1 cellular context compared by ENCODE assay signal in the genomic region with DNA sequence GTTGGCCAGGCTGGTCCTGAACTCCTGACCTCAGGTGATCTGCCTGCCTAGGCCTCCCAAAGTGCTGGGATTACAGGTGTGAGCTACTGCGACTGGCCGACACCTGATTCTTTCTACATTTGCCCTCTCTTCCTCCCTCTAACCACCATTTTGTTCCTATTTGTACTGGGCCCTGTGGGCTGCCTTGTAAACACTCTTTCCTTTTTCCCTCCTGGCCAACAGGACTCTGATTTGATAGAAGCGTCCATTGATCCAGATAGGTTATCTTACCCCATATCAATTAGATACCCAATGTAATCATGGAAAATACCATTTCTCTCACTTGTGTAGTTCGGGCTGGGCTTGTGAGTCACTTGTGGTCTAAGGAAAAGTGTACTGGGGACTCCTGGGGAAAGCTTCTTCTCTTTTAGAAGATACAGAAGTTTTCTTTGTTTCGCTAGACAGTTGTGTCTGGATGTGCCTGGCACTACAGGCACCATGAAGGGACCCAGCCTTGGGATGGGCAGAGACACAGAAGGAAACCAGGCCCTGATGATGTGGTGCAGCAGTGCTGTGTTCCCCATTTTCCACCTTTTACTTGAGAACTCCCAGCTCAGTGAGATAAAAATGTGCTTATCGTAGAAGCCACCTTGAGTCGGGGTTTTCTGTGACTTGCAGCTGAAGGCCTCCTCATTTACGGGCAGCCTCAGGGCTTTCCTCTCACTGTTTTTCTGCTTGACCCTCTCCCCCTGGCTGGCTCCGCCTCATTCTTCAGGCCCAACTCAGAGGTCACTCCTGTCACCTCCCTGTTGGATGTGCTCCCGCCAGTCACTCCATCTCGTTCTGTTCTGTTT.
TF ChIP-seq lines count a peak whose summit lies in the region.

No MANE protein-coding gene starts in this region.

TF ChIP-seq in K562, 482 proteins besides CTCF, POLR2A, EP300 and RAD21 (continued from another document and continues in another):
- TF ChIP-seq, protein P1, sequence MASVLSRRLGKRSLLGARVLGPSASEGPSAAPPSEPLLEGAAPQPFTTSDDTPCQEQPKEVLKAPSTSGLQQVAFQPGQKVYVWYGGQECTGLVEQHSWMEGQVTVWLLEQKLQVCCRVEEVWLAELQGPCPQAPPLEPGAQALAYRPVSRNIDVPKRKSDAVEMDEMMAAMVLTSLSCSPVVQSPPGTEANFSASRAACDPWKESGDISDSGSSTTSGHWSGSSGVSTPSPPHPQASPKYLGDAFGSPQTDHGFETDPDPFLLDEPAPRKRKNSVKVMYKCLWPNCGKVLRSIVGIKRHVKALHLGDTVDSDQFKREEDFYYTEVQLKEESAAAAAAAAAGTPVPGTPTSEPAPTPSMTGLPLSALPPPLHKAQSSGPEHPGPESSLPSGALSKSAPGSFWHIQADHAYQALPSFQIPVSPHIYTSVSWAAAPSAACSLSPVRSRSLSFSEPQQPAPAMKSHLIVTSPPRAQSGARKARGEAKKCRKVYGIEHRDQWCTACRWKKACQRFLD (CRISPR knock-in tag; IDR thresholded peaks at IDR 0.05) = peak; percentile 76
- TF ChIP-seq, protein P2, sequence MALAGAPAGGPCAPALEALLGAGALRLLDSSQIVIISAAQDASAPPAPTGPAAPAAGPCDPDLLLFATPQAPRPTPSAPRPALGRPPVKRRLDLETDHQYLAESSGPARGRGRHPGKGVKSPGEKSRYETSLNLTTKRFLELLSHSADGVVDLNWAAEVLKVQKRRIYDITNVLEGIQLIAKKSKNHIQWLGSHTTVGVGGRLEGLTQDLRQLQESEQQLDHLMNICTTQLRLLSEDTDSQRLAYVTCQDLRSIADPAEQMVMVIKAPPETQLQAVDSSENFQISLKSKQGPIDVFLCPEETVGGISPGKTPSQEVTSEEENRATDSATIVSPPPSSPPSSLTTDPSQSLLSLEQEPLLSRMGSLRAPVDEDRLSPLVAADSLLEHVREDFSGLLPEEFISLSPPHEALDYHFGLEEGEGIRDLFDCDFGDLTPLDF (CRISPR knock-in tag; IDR thresholded peaks at IDR 0.05) = no peak
- TF ChIP-seq SIN3B (IDR thresholded peaks at IDR 0.05; ENCODE audit: low read depth) (no peak), ASH1L (IDR thresholded peaks at IDR 0.05; ENCODE audit: borderline replicate concordance, low read depth, partially characterized antibody) (no peak), ZNF384 (IDR thresholded peaks at IDR 0.05; ENCODE audit: low read depth, low read length) (0 out of 2 replicates have a peak, but pooled peaks have one; percentile 34), POLR2H (tag; IDR thresholded peaks at IDR 0.05; ENCODE audit: low read depth) (0 out of 2 replicates have a peak, but pooled peaks have one; percentile 25), ARID2 (IDR thresholded peaks at IDR 0.05) (no peak), TARDBP (IDR thresholded peaks at IDR 0.05) (0 out of 2 replicates have a peak, but pooled peaks have one; percentile 66), SIX5 (IDR thresholded peaks at IDR 0.05; ENCODE audit: borderline replicate concordance in 1 of 2, insufficient read depth in 1 of 2, low read depth in 1 of 2, low read length in 2 of 2) (no peak), JUN (IDR thresholded peaks at IDR 0.05; ENCODE audit: borderline replicate concordance, low read depth, low read length) (peak; percentile 52; the same call in 1 of the 2 replicates), JUN (CRISPR knock-in tag; IDR thresholded peaks at IDR 0.05; ENCODE audit: borderline replicate concordance) (no peak), KDM4B (IDR thresholded peaks at IDR 0.05; ENCODE audit: borderline replicate concordance in 2 of 2, low read depth in 1 of 2) (no peak), ZNF274 (IDR thresholded peaks at IDR 0.05; ENCODE audit: borderline replicate concordance, low read depth, low read length) (no peak), SMC3 (conservative IDR thresholded peaks at IDR 0.05; ENCODE audit: insufficient read depth, low read depth, low read length) (0 out of 2 replicates have a peak, but pooled peaks have one; percentile 6), DMBX1 (CRISPR knock-in tag; IDR thresholded peaks at IDR 0.05; ENCODE audit: borderline replicate concordance) (peak; percentile 66), ZNF282 (CRISPR knock-in tag; IDR thresholded peaks at IDR 0.05) (no peak), STAT5A (IDR thresholded peaks at IDR 0.05; ENCODE audit: borderline replicate concordance, low read length) (peak; percentile 92), ZNF445 (CRISPR knock-in tag; IDR thresholded peaks at IDR 0.05; ENCODE audit: low read depth) (no peak), HDGF (IDR thresholded peaks at IDR 0.05) (no peak), ZNF197 (CRISPR knock-in tag; IDR thresholded peaks at IDR 0.05; ENCODE audit: low read depth) (no peak), RBM22 (IDR thresholded peaks at IDR 0.05; ENCODE audit: low read depth, low read length, poor library complexity, severe bottlenecking) (no peak), ZFP30 (CRISPR knock-in tag; IDR thresholded peaks at IDR 0.05; ENCODE audit: borderline replicate concordance) (no peak), BRD4 (IDR thresholded peaks at IDR 0.05) (no peak), ZNF584 (CRISPR knock-in tag; IDR thresholded peaks at IDR 0.05; ENCODE audit: low read depth) (0 out of 2 replicates have a peak, but pooled peaks have one; percentile 31), HDAC1 (IDR thresholded peaks at IDR 0.05) (peak in 1 of 2 experiments; percentile 78; a peak in 2 of 4 replicates), CAMTA2 (CRISPR knock-in tag; conservative IDR thresholded peaks at IDR 0.05) (no peak), GATAD2B (IDR thresholded peaks at IDR 0.05; ENCODE audit: borderline replicate concordance) (peak; percentile 82), TCF3 (CRISPR knock-in tag; IDR thresholded peaks at IDR 0.05) (peak; percentile 98), RB1 (IDR thresholded peaks at IDR 0.05; ENCODE audit: low read depth) (0 out of 2 replicates have a peak, but pooled peaks have one; percentile 18), ZBTB1 (CRISPR knock-in tag; IDR thresholded peaks at IDR 0.05; ENCODE audit: borderline replicate concordance, low read depth) (no peak), ZNF780A (CRISPR knock-in tag; IDR thresholded peaks at IDR 0.05) (no peak), HDAC8 (tag; IDR thresholded peaks at IDR 0.05) (no peak), RBFOX2 (IDR thresholded peaks at IDR 0.05; ENCODE audit: low read depth, low read length) (peak; percentile 32; the same call in 1 of the 2 replicates), CBX3 (IDR thresholded peaks at IDR 0.05; ENCODE audit: borderline replicate concordance in 1 of 2, low read length in 2 of 2) (0 out of 3 replicates have a peak, but pooled peaks of 1 of the 2 experiments have one; percentile 67), ETV6 (IDR thresholded peaks at IDR 0.05; ENCODE audit: borderline replicate concordance in 1 of 2, low read depth in 2 of 2, low read length in 1 of 2) (peak in 1 of 2 experiments; percentile 60; a peak in 1 of 4 replicates), ETV6 (CRISPR knock-in tag; IDR thresholded peaks at IDR 0.05; ENCODE audit: borderline replicate concordance) (no peak), ZNF311 (CRISPR knock-in tag; IDR thresholded peaks at IDR 0.05) (no peak), ZNF408 (CRISPR knock-in tag; IDR thresholded peaks at IDR 0.05; ENCODE audit: low read depth) (no peak), ZNF79 (CRISPR knock-in tag; IDR thresholded peaks at IDR 0.05; ENCODE audit: low read depth) (no peak), ZNF354B (CRISPR knock-in tag; IDR thresholded peaks at IDR 0.05) (no peak; the same call in 1 of the 2 replicates), THRAP3 (IDR thresholded peaks at IDR 0.05; ENCODE audit: borderline replicate concordance) (no peak), MAFK (IDR thresholded peaks at IDR 0.05; ENCODE audit: low read length) (peak; percentile 26; the same call in 1 of the 2 replicates), L3MBTL2 (IDR thresholded peaks at IDR 0.05) (peak; percentile 61), PPARD (CRISPR knock-in tag; IDR thresholded peaks at IDR 0.05) (no peak), FOXA3 (CRISPR knock-in tag; conservative IDR thresholded peaks at IDR 0.05 in 1 of 2, IDR thresholded peaks at IDR 0.05 in 1 of 2) (peak in 1 of 2 experiments; percentile 27; a peak in 1 of 4 replicates), PML (IDR thresholded peaks at IDR 0.05; ENCODE audit: low read length) (peak; percentile 93), GABPA (tag; conservative IDR thresholded peaks at IDR 0.05; ENCODE audit: low read depth) (no peak), DACH1 (IDR thresholded peaks at IDR 0.05; ENCODE audit: partially characterized antibody) (peak; percentile 33)
- TF ChIP-seq, protein P3, sequence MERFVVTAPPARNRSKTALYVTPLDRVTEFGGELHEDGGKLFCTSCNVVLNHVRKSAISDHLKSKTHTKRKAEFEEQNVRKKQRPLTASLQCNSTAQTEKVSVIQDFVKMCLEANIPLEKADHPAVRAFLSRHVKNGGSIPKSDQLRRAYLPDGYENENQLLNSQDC (CRISPR knock-in tag; IDR thresholded peaks at IDR 0.05) = no peak
- TF ChIP-seq, protein P4, sequence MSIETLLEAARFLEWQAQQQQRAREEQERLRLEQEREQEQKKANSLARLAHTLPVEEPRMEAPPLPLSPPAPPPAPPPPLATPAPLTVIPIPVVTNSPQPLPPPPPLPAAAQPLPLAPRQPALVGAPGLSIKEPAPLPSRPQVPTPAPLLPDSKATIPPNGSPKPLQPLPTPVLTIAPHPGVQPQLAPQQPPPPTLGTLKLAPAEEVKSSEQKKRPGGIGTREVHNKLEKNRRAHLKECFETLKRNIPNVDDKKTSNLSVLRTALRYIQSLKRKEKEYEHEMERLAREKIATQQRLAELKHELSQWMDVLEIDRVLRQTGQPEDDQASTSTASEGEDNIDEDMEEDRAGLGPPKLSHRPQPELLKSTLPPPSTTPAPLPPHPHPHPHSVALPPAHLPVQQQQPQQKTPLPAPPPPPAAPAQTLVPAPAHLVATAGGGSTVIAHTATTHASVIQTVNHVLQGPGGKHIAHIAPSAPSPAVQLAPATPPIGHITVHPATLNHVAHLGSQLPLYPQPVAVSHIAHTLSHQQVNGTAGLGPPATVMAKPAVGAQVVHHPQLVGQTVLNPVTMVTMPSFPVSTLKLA (conservative IDR thresholded peaks at IDR 0.05) = peak in 1 of 2 experiments; percentile 56; a peak in 2 of 4 replicates
- TF ChIP-seq, protein P5, sequence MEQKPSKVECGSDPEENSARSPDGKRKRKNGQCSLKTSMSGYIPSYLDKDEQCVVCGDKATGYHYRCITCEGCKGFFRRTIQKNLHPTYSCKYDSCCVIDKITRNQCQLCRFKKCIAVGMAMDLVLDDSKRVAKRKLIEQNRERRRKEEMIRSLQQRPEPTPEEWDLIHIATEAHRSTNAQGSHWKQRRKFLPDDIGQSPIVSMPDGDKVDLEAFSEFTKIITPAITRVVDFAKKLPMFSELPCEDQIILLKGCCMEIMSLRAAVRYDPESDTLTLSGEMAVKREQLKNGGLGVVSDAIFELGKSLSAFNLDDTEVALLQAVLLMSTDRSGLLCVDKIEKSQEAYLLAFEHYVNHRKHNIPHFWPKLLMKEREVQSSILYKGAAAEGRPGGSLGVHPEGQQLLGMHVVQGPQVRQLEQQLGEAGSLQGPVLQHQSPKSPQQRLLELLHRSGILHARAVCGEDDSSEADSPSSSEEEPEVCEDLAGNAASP (IDR thresholded peaks at IDR 0.05) = no peak
- TF ChIP-seq, protein P6, sequence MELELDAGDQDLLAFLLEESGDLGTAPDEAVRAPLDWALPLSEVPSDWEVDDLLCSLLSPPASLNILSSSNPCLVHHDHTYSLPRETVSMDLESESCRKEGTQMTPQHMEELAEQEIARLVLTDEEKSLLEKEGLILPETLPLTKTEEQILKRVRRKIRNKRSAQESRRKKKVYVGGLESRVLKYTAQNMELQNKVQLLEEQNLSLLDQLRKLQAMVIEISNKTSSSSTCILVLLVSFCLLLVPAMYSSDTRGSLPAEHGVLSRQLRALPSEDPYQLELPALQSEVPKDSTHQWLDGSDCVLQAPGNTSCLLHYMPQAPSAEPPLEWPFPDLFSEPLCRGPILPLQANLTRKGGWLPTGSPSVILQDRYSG (tag; conservative IDR thresholded peaks at IDR 0.05; ENCODE audit: low read depth) = 0 out of 2 replicates have a peak, but pooled peaks have one; percentile 44
- TF ChIP-seq, protein P7, sequence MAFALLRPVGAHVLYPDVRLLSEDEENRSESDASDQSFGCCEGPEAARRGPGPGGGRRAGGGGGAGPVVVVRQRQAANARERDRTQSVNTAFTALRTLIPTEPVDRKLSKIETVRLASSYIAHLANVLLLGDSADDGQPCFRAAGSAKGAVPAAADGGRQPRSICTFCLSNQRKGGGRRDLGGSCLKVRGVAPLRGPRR (CRISPR knock-in tag; IDR thresholded peaks at IDR 0.05) = no peak; the same call in 1 of the 2 replicates
- TF ChIP-seq, protein P8, sequence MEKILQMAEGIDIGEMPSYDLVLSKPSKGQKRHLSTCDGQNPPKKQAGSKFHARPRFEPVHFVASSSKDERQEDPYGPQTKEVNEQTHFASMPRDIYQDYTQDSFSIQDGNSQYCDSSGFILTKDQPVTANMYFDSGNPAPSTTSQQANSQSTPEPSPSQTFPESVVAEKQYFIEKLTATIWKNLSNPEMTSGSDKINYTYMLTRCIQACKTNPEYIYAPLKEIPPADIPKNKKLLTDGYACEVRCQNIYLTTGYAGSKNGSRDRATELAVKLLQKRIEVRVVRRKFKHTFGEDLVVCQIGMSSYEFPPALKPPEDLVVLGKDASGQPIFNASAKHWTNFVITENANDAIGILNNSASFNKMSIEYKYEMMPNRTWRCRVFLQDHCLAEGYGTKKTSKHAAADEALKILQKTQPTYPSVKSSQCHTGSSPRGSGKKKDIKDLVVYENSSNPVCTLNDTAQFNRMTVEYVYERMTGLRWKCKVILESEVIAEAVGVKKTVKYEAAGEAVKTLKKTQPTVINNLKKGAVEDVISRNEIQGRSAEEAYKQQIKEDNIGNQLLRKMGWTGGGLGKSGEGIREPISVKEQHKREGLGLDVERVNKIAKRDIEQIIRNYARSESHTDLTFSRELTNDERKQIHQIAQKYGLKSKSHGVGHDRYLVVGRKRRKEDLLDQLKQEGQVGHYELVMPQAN (IDR thresholded peaks at IDR 0.05; ENCODE audit: borderline replicate concordance) = no peak
- TF ChIP-seq, protein P9, sequence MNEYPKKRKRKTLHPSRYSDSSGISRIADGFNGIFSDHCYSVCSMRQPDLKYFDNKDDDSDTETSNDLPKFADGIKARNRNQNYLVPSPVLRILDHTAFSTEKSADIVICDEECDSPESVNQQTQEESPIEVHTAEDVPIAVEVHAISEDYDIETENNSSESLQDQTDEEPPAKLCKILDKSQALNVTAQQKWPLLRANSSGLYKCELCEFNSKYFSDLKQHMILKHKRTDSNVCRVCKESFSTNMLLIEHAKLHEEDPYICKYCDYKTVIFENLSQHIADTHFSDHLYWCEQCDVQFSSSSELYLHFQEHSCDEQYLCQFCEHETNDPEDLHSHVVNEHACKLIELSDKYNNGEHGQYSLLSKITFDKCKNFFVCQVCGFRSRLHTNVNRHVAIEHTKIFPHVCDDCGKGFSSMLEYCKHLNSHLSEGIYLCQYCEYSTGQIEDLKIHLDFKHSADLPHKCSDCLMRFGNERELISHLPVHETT (CRISPR knock-in tag; conservative IDR thresholded peaks at IDR 0.05 in 1 of 2, IDR thresholded peaks at IDR 0.05 in 1 of 2) = peak in 1 of 2 experiments; percentile 89; a peak in 2 of 4 replicates
- TF ChIP-seq, protein P10, sequence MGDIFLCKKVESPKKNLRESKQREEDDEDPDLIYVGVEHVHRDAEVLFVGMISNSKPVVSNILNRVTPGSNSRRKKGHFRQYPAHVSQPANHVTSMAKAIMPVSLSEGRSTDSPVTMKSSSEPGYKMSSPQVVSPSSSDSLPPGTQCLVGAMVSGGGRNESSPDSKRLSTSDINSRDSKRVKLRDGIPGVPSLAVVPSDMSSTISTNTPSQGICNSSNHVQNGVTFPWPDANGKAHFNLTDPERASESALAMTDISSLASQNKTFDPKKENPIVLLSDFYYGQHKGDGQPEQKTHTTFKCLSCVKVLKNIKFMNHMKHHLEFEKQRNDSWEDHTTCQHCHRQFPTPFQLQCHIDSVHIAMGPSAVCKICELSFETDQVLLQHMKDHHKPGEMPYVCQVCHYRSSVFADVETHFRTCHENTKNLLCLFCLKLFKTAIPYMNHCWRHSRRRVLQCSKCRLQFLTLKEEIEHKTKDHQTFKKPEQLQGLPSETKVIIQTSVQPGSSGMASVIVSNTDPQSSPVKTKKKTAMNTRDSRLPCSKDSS (IDR thresholded peaks at IDR 0.05; ENCODE audit: low read depth, partially characterized antibody) = no peak
